ENCODE assay signal across 11 cellular contexts in genomic region chr9:106019702-106020101, GRCh38.
"Had no signal": no experiment of that assay in that cellular context is flagged by ENCODE, and none has a peak within 500 bp of the region (broad histone marks: within the 10 kb centered on the region; RNA-seq: fewer than 3 reads in every experiment).

No MANE protein-coding gene starts in this region.

- H3K4me1 Mint-ChIP-seq: activated T-helper 17 cell treated with anti-CD3 and anti-CD28 coated beads, Interleukin-2, amount 50 U/mL, for 72 hours; stimulated activated effector memory CD8-positive, alpha-beta T cell treated with anti-CD3 and anti-CD28 coated beads, Interleukin-12 subunit alpha, Interleukin-12 subunit beta, amount 100 ng/mL, for 72 hours had no signal

- H3K9me3 Mint-ChIP-seq: activated T-helper 17 cell treated with anti-CD3 and anti-CD28 coated beads, Interleukin-2, amount 50 U/mL, for 72 hours had no signal

- H3K27ac ChIP-seq: dorsolateral prefrontal cortex, lower lobe of right lung, parathyroid adenoma, thyroid gland had no signal

- H3K9me3 ChIP-seq: lower lobe of right lung, thyroid gland had no signal

- H3K36me3 Mint-ChIP-seq: stimulated activated effector memory CD8-positive, alpha-beta T cell treated with anti-CD3 and anti-CD28 coated beads, Interleukin-12 subunit alpha, Interleukin-12 subunit beta, amount 100 ng/mL, for 72 hours had no signal

- H3K36me3 ChIP-seq: lower lobe of right lung, thyroid gland had no signal

- DNase-seq: activated naive CD4-positive, alpha-beta T cell treated with Interleukin-2 at 50 U/mL for 16 hours; anterior cingulate cortex; dorsolateral prefrontal cortex; left cardiac atrium; lower lobe of right lung had no signal

- H3K9ac ChIP-seq: parathyroid adenoma had no signal

- H3K27me3 Mint-ChIP-seq: activated T-helper 17 cell treated with anti-CD3 and anti-CD28 coated beads, Interleukin-2, amount 50 U/mL, for 72 hours had no signal

- H2AFZ ChIP-seq: parathyroid adenoma had no signal

- ATAC-seq: activated CD4-positive, CD25-positive, alpha-beta regulatory T cell treated with anti-CD3 and anti-CD28 coated beads, Interleukin-2, amount 50 U/mL, for 24 hours; activated T-helper 17 cell treated with anti-CD3 and anti-CD28 coated beads, Interleukin-2, amount 50 U/mL, for 72 hours; esophagus mucosa; stimulated activated effector memory CD8-positive, alpha-beta T cell treated with anti-CD3 and anti-CD28 coated beads, Interleukin-12 subunit alpha, Interleukin-12 subunit beta, amount 100 ng/mL, for 72 hours had no signal

- H3K4me3 ChIP-seq: dorsolateral prefrontal cortex, lower lobe of right lung, thyroid gland had no signal

- H3K27ac Mint-ChIP-seq: activated T-helper 17 cell treated with anti-CD3 and anti-CD28 coated beads, Interleukin-2, amount 50 U/mL, for 72 hours; stimulated activated effector memory CD8-positive, alpha-beta T cell treated with anti-CD3 and anti-CD28 coated beads, Interleukin-12 subunit alpha, Interleukin-12 subunit beta, amount 100 ng/mL, for 72 hours had no signal

- H3K27me3 ChIP-seq: thyroid gland had no signal

- H3K4me3 Mint-ChIP-seq: activated T-helper 17 cell treated with anti-CD3 and anti-CD28 coated beads, Interleukin-2, amount 50 U/mL, for 72 hours; stimulated activated effector memory CD8-positive, alpha-beta T cell treated with anti-CD3 and anti-CD28 coated beads, Interleukin-12 subunit alpha, Interleukin-12 subunit beta, amount 100 ng/mL, for 72 hours had no signal

- H3K4me1 ChIP-seq: lower lobe of right lung, parathyroid adenoma had no signal
